In genomic region chr15:69450968-69451695, GRCh38 we compare ENCODE assay signal across 1 cellular context.
TF ChIP-seq lines count a peak whose summit lies in the region.

No MANE protein-coding gene starts in this region.

TF ChIP-seq in A549, 52 proteins besides CTCF, POLR2A, EP300 and RAD21:
- no peak for TF ChIP-seq TP53 (CRISPR knock-in tag; IDR thresholded peaks at IDR 0.05)
- no peak for TF ChIP-seq HES2 (IDR thresholded peaks at IDR 0.05)
- TF ChIP-seq USF2 (IDR thresholded peaks at IDR 0.05), result no peak
- no peak for TF ChIP-seq PBX3 (IDR thresholded peaks at IDR 0.05)
- TF ChIP-seq CEBPB (IDR thresholded peaks at IDR 0.05), result no peak
- no peak for TF ChIP-seq SMC3 (IDR thresholded peaks at IDR 0.05)
- no peak for TF ChIP-seq ZSCAN20 (CRISPR knock-in tag; IDR thresholded peaks at IDR 0.05)
- TF ChIP-seq HOXA7 (CRISPR knock-in tag; IDR thresholded peaks at IDR 0.05), result no peak
- no peak for TF ChIP-seq HDAC2 (IDR thresholded peaks at IDR 0.05)
- TF ChIP-seq ZFP36 (IDR thresholded peaks at IDR 0.05; ENCODE audit: borderline replicate concordance, partially characterized antibody), result no peak
- TF ChIP-seq NFE2L2 (conservative IDR thresholded peaks at IDR 0.05; ENCODE audit: low read length), result no peak
- no peak for TF ChIP-seq CHD4 (IDR thresholded peaks at IDR 0.05; ENCODE audit: borderline replicate concordance)
- no peak for TF ChIP-seq ZNF302 (CRISPR knock-in tag; IDR thresholded peaks at IDR 0.05)
